In the genomic region with DNA sequence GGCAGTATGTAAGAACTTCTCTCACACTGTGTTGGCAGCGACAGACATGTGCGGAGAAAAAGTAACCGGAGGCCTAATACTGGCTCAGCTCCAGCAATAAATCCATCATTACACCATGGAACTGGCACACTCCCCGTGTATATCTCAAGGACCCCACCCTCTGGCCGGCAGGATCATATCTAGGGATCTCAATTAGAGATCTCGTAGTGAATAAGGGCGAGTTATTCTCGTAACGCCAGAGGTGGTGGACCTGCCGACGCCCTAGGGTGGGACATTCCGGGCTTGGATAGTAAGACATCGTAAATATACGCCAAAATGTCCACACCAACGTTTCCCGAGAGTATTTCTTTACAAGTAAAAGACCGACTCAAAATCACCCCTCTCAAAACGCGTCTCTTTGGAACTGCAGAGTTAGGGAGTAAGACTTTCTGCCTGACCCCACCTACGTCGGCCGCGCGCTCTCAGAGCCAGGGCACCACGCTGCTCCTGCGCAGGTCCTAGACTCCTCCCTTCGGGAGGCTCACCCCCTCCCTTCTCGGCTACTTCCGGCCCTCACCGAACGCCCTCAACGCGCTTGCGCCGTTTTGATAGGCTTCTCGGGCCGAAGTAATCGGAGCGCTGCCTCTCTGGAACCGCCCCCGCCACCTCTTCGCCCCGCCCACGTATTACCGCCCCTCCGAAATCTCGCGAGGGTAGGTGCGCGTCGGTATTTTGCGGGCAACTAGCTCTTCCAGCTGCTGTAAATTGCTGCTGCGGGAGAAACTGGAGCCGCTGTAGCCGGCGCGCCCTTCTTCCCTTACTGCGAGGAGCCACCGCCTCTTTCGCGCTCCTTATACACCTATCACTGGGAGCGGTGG, we compare ENCODE assay signal across 8 cellular contexts. TPM values are rescaled to one million over a fixed set of nuclear protein-coding genes. Genes with fewer than 3 reads are reported as not detected.
DNase-seq lines count a peak whose midpoint lies in the region; ATAC-seq lines count a peak whose summit lies in the region.

TSS of gene WDR44 (plus strand) at position 706 of the 857 bp plus-strand sequence. CDS start 398 bp downstream, outside the sequence.

- DNase-seq in C1 segment of cervical spinal cord (lab: John Stamatoyannopoulos, UW) (peak; percentile 32 to 93 (median 84)), NCI-H748 treated with DMSO at 0.1 percent for 48 hours (lab: John Stamatoyannopoulos, UW) (peak; percentile 90), dedifferentiated amniotic fluid mesenchymal stem cell (ENCODE audit: extremely low spot score) (peak; percentile 92), left lobe of liver (ENCODE audit: low spot score) (peak; percentile 94)
- peak; percentile 76 to 88 for DNase-seq in activated CD4-positive, alpha-beta T cell treated with anti-CD3 and anti-CD28 coated beads, Interleukin-2, amount 50 U/mL, for 24 hours (ENCODE audit: low read depth in 1 of 2, low spot score in 1 of 2)
- DNase-seq in stimulated activated CD4-positive, alpha-beta T cell treated with anti-CD3 and anti-CD28 coated beads, Interleukin-2, amount 100 ng/mL, for 4 hours (ENCODE audit: low read depth): peak; percentile 90

- ATAC-seq in GM19372 (IDR thresholded peaks at IDR 0.05; ENCODE audit: low read depth, unreplicated experiment) (peak; percentile 83), HG03558 (IDR thresholded peaks at IDR 0.05; ENCODE audit: extremely low read depth, unreplicated experiment) (peak; percentile 75), left lobe of liver (peak; percentile 95)

RNA-seq across cellular contexts. Expression of gene WDR44, which starts in this region (rescaled TPM):
- 5.6 TPM for total RNA-seq in left lobe of liver

Comparison
In these comparisons a context has a peak if more than half of its experiments do, and no peak if none do; other contexts are left out.
1. Peak in every context shown above with its lines: DNase-seq and ATAC-seq.